10 cellular contexts compared by ENCODE assay signal in genomic region chr10:101227765-101228681, GRCh38. TPM values are rescaled to one million over a fixed set of nuclear protein-coding genes. Genes with fewer than 3 reads are reported as not detected.
DNase-seq lines count a peak whose midpoint lies in the region; ATAC-seq and TF ChIP-seq lines count a peak whose summit lies in the region.
"Had no signal": no experiment of that assay in that cellular context is flagged by ENCODE, and none has a peak within 500 bp of the region (broad histone marks: within the 10 kb centered on the region; RNA-seq: fewer than 3 reads in every experiment).

No MANE protein-coding gene starts in this region.

- no peak overlapping the region for H4K5ac ChIP-seq in H9 (ENCODE audit: insufficient read length, low read depth, low read length)

- no peak overlapping the region for H3K14ac ChIP-seq in H9 (ENCODE audit: insufficient read depth, low read length)

- intact Hi-C loops in CD4-positive, alpha-beta T cell (cut with DNase I, micrococcal nuclease): no loop called here
- intact Hi-C loops in natural killer cell (cut with micrococcal nuclease): no loop called here

- H3K27ac Mint-ChIP-seq in CD4-positive, alpha-beta T cell: no peak overlapping the region
- H3K27ac Mint-ChIP-seq in H9 (no peak overlapping the region), natural killer cell (no peak overlapping the region)
- peak overlapping the region; percentile 45 for H3K27ac Mint-ChIP-seq in activated naive CD8-positive, alpha-beta T cell treated with anti-CD3 and anti-CD28 coated beads, Interleukin-2, amount 10 ng/mL, durations not matched to agents 7 days and 5 days

- no peak overlapping the region for H2BK20ac ChIP-seq in H9 (ENCODE audit: low read depth, low read length, poor library complexity, severe bottlenecking)

- no peak overlapping the region for H3K4me2 ChIP-seq in H9 (ENCODE audit: insufficient read depth, insufficient read length, low read length)

- peaks cover 97% of the 10 kb centered on the region for H3K27me3 ChIP-seq in CD4-positive, alpha-beta T cell (ENCODE audit: control insufficient read depth, insufficient read depth, low read length)
- peaks cover 97% of the 10 kb centered on the region for H3K27me3 ChIP-seq in H9 (ENCODE audit: insufficient read depth, low read length)

- no peaks in the 10 kb centered on the region for H4K20me1 ChIP-seq in H9 (ENCODE audit: control insufficient read depth, insufficient read depth, insufficient read length)

- H3K9me3 Mint-ChIP-seq in CD4-positive, alpha-beta T cell: no peaks in the 10 kb centered on the region
- peaks cover 9 to 10% of the 10 kb centered on the region in 2 experiments for H3K9me3 Mint-ChIP-seq in H9
- no peaks in the 10 kb centered on the region for H3K9me3 Mint-ChIP-seq in activated naive CD8-positive, alpha-beta T cell treated with anti-CD3 and anti-CD28 coated beads, Interleukin-2, amount 10 ng/mL, durations not matched to agents 7 days and 5 days
- no peaks in the 10 kb centered on the region for H3K9me3 Mint-ChIP-seq in natural killer cell

- H3K9ac ChIP-seq in H9 (ENCODE audit: extremely low read depth, insufficient read length, low read length): no peak overlapping the region

- no peak overlapping the region for H3K4ac ChIP-seq in H9 (ENCODE audit: low read depth, low read length)

- peaks cover 51% of the 10 kb centered on the region for H3K4me1 Mint-ChIP-seq in CD4-positive, alpha-beta T cell (ENCODE audit: low read depth)
- H3K4me1 Mint-ChIP-seq in H9 (peaks cover 16 to 36% of the 10 kb centered on the region in 2 experiments), natural killer cell (peaks cover 17 to 33% of the 10 kb centered on the region in 2 donors)
- H3K4me1 Mint-ChIP-seq in activated naive CD8-positive, alpha-beta T cell treated with anti-CD3 and anti-CD28 coated beads, Interleukin-2, amount 10 ng/mL, durations not matched to agents 7 days and 5 days: peaks cover 14% of the 10 kb centered on the region

- H3K27me3 Mint-ChIP-seq in CD4-positive, alpha-beta T cell: peaks cover 85% of the 10 kb centered on the region
- peaks cover 97% of the 10 kb centered on the region for H3K27me3 Mint-ChIP-seq in H9 (ENCODE audit: low read depth)
- peaks cover 78% of the 10 kb centered on the region for H3K27me3 Mint-ChIP-seq in activated naive CD8-positive, alpha-beta T cell treated with anti-CD3 and anti-CD28 coated beads, Interleukin-2, amount 10 ng/mL, durations not matched to agents 7 days and 5 days
- H3K27me3 Mint-ChIP-seq in natural killer cell (ENCODE audit: low read depth in 2 of 2): peaks cover 66 to 70% of the 10 kb centered on the region in 2 donors

- POLR2A ChIA-PET in CD4-positive, alpha-beta T cell (lab: Charles Lee): interaction anchor here (1.0 kb wide), 1 partner anchor 8 kb away, joined by 4 read pairs; no protein-coding TSS in a partner anchor
- POLR2A ChIA-PET in activated naive CD8-positive, alpha-beta T cell treated with anti-CD3 and anti-CD28 coated beads, Interleukin-2, amount 10 ng/mL, durations not matched to agents 7 days and 5 days (lab: Charles Lee): no interaction called here

- ATAC-seq in CD4-positive, alpha-beta T cell (ENCODE audit: poor library complexity): no peak
- ATAC-seq in activated naive CD8-positive, alpha-beta T cell treated with anti-CD3 and anti-CD28 coated beads, Interleukin-2, amount 10 ng/mL, durations not matched to agents 7 days and 5 days (ENCODE audit: low read depth): no peak
- ATAC-seq in natural killer cell (no peak), GM21367 (IDR thresholded peaks at IDR 0.05; ENCODE audit: unreplicated experiment) (no peak)

- H3K23me2 ChIP-seq in H9 (ENCODE audit: insufficient read length, low read depth, low read length, poor library complexity, severe bottlenecking): no peaks in the 10 kb centered on the region

- no CpG with 5 or more reads among the region's 54 CpGs for WGBS in H9 (ENCODE audit: extremely low coverage, insufficient read length, low lambda C conversion rate)

- no peak for DNase-seq in CD4-positive, alpha-beta T cell
- peak; percentile 74 for DNase-seq in H9
- peak; percentile 51 for DNase-seq in activated naive CD8-positive, alpha-beta T cell treated with anti-CD3 and anti-CD28 coated beads, Interleukin-2, amount 10 ng/mL, durations not matched to agents 7 days and 5 days
- no peak for DNase-seq in natural killer cell
- DNase-seq in COR-L47 (lab: John Stamatoyannopoulos, UW): no peak
- no peak for DNase-seq in NCI-H1436 treated with DMSO at 0.1 percent for 48 hours (lab: John Stamatoyannopoulos, UW)
- DNase-seq in AG08396 (ENCODE audit: low spot score): no peak
- DNase-seq: spleen had no signal

- TF ChIP-seq CTCF in CD4-positive, alpha-beta T cell (IDR thresholded peaks at IDR 0.05): no peak
- TF ChIP-seq CTCF in H9 (conservative IDR thresholded peaks at IDR 0.05) (no peak; the same call in none of the 3 replicates), natural killer cell (IDR thresholded peaks at IDR 0.05) (no peak)

- H2AFZ ChIP-seq in H9 (ENCODE audit: low read length): no peak overlapping the region

- no peak overlapping the region for H2BK120ac ChIP-seq in H9 (ENCODE audit: low read depth, low read length, poor library complexity, severe bottlenecking)

- H3K4me3 Mint-ChIP-seq in CD4-positive, alpha-beta T cell: peak overlapping the region; percentile 79
- H3K4me3 Mint-ChIP-seq in H9 (peak overlapping the region in 1 of 2 experiments; percentile 53; a peak in 1 of 5 replicates), natural killer cell (peak overlapping the region; percentile 65)
- peak overlapping the region; percentile 49 for H3K4me3 Mint-ChIP-seq in activated naive CD8-positive, alpha-beta T cell treated with anti-CD3 and anti-CD28 coated beads, Interleukin-2, amount 10 ng/mL, durations not matched to agents 7 days and 5 days

- H3T11ph ChIP-seq in H9 (ENCODE audit: low read length): no peak overlapping the region

- no peaks in the 10 kb centered on the region for H3K36me3 Mint-ChIP-seq in CD4-positive, alpha-beta T cell (ENCODE audit: low read depth)
- peaks cover 0 to 2% (median 0%) of the 10 kb centered on the region in 3 experiments; a peak in 2 of 7 replicates for H3K36me3 Mint-ChIP-seq in H9 (ENCODE audit: insufficient read depth in 1 of 3, low read depth in 3 of 3)
- H3K36me3 Mint-ChIP-seq in activated naive CD8-positive, alpha-beta T cell treated with anti-CD3 and anti-CD28 coated beads, Interleukin-2, amount 10 ng/mL, durations not matched to agents 7 days and 5 days: no peaks in the 10 kb centered on the region
- H3K36me3 Mint-ChIP-seq in natural killer cell: no peaks in the 10 kb centered on the region

- H3K79me2 ChIP-seq in H9 (ENCODE audit: insufficient read depth, low read length): no peaks in the 10 kb centered on the region

- no peak overlapping the region for H2BK5ac ChIP-seq in H9 (ENCODE audit: insufficient read length, low read length)

- H3K27ac ChIP-seq in CD4-positive, alpha-beta T cell (ENCODE audit: low read depth, low read length): no peak overlapping the region
- H3K27ac ChIP-seq in H9 (ENCODE audit: insufficient read length, low read depth, low read length): no peak overlapping the region
- H3K27ac ChIP-seq: spleen had no signal

- H3K79me1 ChIP-seq in H9 (ENCODE audit: insufficient read depth, low read depth, low read length, poor library complexity, severe bottlenecking): no peaks in the 10 kb centered on the region

- no peak overlapping the region for H2BK12ac ChIP-seq in H9 (ENCODE audit: insufficient read length, low read depth, low read length)

- H3K56ac ChIP-seq in H9 (ENCODE audit: insufficient read length, low read depth, low read length): no peak overlapping the region

- no peak overlapping the region for H2BK15ac ChIP-seq in H9 (ENCODE audit: low read depth, low read length)

- H3K23ac ChIP-seq in H9 (ENCODE audit: insufficient read length, low read depth, low read length): no peak overlapping the region

- no peak overlapping the region for H3K18ac ChIP-seq in H9 (ENCODE audit: insufficient read length, low read depth, low read length)

- CTCF ChIA-PET in CD4-positive, alpha-beta T cell (lab: Charles Lee): interaction anchor here (2.5 kb wide), 1 partner anchor 14 kb away, joined by 12 read pairs; no protein-coding TSS in a partner anchor

- H3K4me1 ChIP-seq in H9 (ENCODE audit: insufficient read depth, low read length): no peaks in the 10 kb centered on the region

- no peak overlapping the region for H2AK5ac ChIP-seq in H9 (ENCODE audit: insufficient read length, low read length)

- H4K91ac ChIP-seq in H9 (ENCODE audit: insufficient read length, low read depth, low read length): no peak overlapping the region

- no peak overlapping the region for H4K8ac ChIP-seq in H9 (replicated peaks; ENCODE audit: insufficient read length, low read depth, low read length)

- no peaks in the 10 kb centered on the region for H3K9me3 ChIP-seq in CD4-positive, alpha-beta T cell (ENCODE audit: control insufficient read depth, low read length)
- H3K9me3 ChIP-seq in H9 (ENCODE audit: control insufficient read depth, low read depth, low read length): no peaks in the 10 kb centered on the region

RNA-seq across cellular contexts. Expression of gene LBX1, which starts 1.2 kb away (rescaled TPM):
- not detected for total RNA-seq in CD4-positive, alpha-beta T cell
- not detected in 2 replicates for total RNA-seq in H9 (2021)
- not detected for total RNA-seq in activated naive CD8-positive, alpha-beta T cell treated with anti-CD3 and anti-CD28 coated beads, Interleukin-2, amount 10 ng/mL, durations not matched to agents 7 days and 5 days
- total RNA-seq in natural killer cell: not detected
- total RNA-seq: spleen; T-helper 2 cell treated with Interferon-gamma antibody and Interleukin-4, amounts not matched to agents 100 ng/mL and 5 ng/mL, for 36 hours had no signal

Comparison
In these comparisons a context has a peak if more than half of its experiments do, and no peak if none do; other contexts are left out.
1. DNase-seq: peak in H9 (single experiment) and activated naive CD8-positive, alpha-beta T cell treated with anti-CD3 and anti-CD28 coated beads, Interleukin-2, amount 10 ng/mL, durations not matched to agents 7 days and 5 days (single experiment); none in CD4-positive, alpha-beta T cell (0 of 10), natural killer cell (single experiment), COR-L47 (single experiment), NCI-H1436 treated with DMSO at 0.1 percent for 48 hours (single experiment) and AG08396 (single experiment).